8 cellular contexts compared by ENCODE assay signal in genomic region chr4:84498203-84499026, GRCh38. TPM values are rescaled to one million over a fixed set of nuclear protein-coding genes. Genes with fewer than 3 reads are reported as not detected.
DNase-seq lines count a peak whose midpoint lies in the region; ATAC-seq and TF ChIP-seq lines count a peak whose summit lies in the region.

No MANE protein-coding gene starts in this region.

- H3K27me3 ChIP-seq in HUES48 (ENCODE audit: control insufficient read depth, insufficient read depth, low read length): peaks cover 98% of the 10 kb centered on the region

- ATAC-seq in left ventricle myocardium superior: peak; percentile 39
- ATAC-seq in GM21529 (IDR thresholded peaks at IDR 0.05; ENCODE audit: unreplicated experiment): no peak

- peaks cover 0 to 68% (median 57%) of the 10 kb centered on the region in 7 donors for H3K9me3 Mint-ChIP-seq in CD14-positive monocyte

- no peak overlapping the region for H3K9ac ChIP-seq in HUES48 (ENCODE audit: low read depth, low read length)

- no peak for TF ChIP-seq CTCF in CD14-positive monocyte (IDR thresholded peaks at IDR 0.05)

- H3K4me1 Mint-ChIP-seq in CD14-positive monocyte: peaks cover 53% of the 10 kb centered on the region

- H3K36me3 Mint-ChIP-seq in CD14-positive monocyte: peaks cover 14 to 34% of the 10 kb centered on the region in 2 donors

- intact Hi-C loops in CD14-positive monocyte (cut with micrococcal nuclease): no loop called here
- intact Hi-C loops in left ventricle myocardium superior (cut with micrococcal nuclease): no loop called here

- no peaks in the 10 kb centered on the region for H3K36me3 ChIP-seq in HUES48 (ENCODE audit: control insufficient read depth, insufficient read depth, low read length)

- DNase-seq in CD14-positive monocyte (ENCODE audit: low spot score) (no peak), left ventricle myocardium superior (peak; percentile 52), retina (peak; percentile 82), putamen (ENCODE audit: low spot score) (no peak)
- peak; percentile 43 to 49 for DNase-seq in activated T-cell treated with anti-CD3 and anti-CD28 coated beads, Interleukin-2, amount 50 U/mL, for 48 hours
- DNase-seq in NK-92 treated with Interleukin-12 subunit alpha and Interleukin-12 subunit beta, amount 100 ng/mL, for 24 hours (lab: John Stamatoyannopoulos, UW): no peak

- H3K27ac ChIP-seq in HUES48 (ENCODE audit: low read depth, low read length): no peak overlapping the region

- H3K27me3 Mint-ChIP-seq in CD14-positive monocyte (ENCODE audit: low read depth in 3 of 3): peaks cover 93 to 99% (median 96%) of the 10 kb centered on the region in 3 donors

- H3K27ac Mint-ChIP-seq in CD14-positive monocyte: no peak overlapping the region

- H3K9me3 ChIP-seq in HUES48 (ENCODE audit: control insufficient read depth, insufficient read depth, low read length): no peaks in the 10 kb centered on the region

- peak overlapping the region; percentile 82 to 96 for H3K4me3 Mint-ChIP-seq in CD14-positive monocyte

- H3K4me3 ChIP-seq in HUES48 (ENCODE audit: low read depth, low read length): peak overlapping the region; percentile 70

- peaks cover 56% of the 10 kb centered on the region for H3K4me1 ChIP-seq in HUES48 (ENCODE audit: control insufficient read depth, insufficient read depth, low read length)

RNA-seq across cellular contexts. Expression of gene NKX6-1, which starts 0.7 kb away (rescaled TPM):
- polyA plus RNA-seq in CD14-positive monocyte: not detected
- total RNA-seq in left ventricle myocardium superior: not detected

Comparison
In these comparisons a context has a peak if more than half of its experiments do, and no peak if none do; other contexts are left out.
1. DNase-seq: peak in activated T-cell treated with anti-CD3 and anti-CD28 coated beads, Interleukin-2, amount 50 U/mL, for 48 hours (2 of 2), left ventricle myocardium superior (single experiment) and retina (single experiment); none in CD14-positive monocyte (single experiment), putamen (single experiment) and NK-92 treated with Interleukin-12 subunit alpha and Interleukin-12 subunit beta, amount 100 ng/mL, for 24 hours (single experiment).